31 cellular contexts compared by ENCODE assay signal in the genomic region with DNA sequence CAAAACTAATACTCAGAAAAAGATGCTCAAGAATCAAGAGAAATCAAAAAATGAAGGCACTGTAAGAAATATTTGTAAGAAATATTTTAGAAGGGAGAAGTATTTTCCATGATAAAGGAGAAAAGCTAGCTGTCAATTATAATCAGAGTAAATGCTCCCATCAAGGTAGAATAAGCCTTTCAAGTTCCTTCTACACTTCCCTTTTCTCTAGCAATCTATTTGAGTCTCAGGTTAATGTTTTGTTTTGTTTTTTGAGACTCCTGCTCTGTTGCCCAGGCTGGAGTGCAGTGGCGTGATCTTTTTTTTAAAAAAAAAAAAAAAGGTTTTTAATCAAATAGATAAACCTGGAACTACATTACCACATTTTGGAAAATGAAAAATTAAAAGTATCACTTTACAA. TPM values are rescaled to one million over a fixed set of nuclear protein-coding genes. Genes with fewer than 3 reads are reported as not detected.
A peak's percentile ranks its signal among the peaks of the same experiment; 100 is the strongest.
DNase-seq lines count a peak whose midpoint lies in the region; ATAC-seq and TF ChIP-seq lines count a peak whose summit lies in the region.
"Had no signal": no experiment of that assay in that cellular context is flagged by ENCODE, and none has a peak within 500 bp of the region (broad histone marks: within the 10 kb centered on the region; RNA-seq: fewer than 3 reads in every experiment).

No MANE protein-coding gene starts in this region.

- intact Hi-C loops in Right ventricle myocardium inferior (cut with DNase I), result no loop called here

- no peak for DNase-seq in cardiac muscle cell (ENCODE audit: low read depth in 1 of 2, low spot score in 1 of 2)
- no peak for DNase-seq in Right ventricle myocardium inferior (ENCODE audit: missing footprints)
- DNase-seq in SK-N-MC (ENCODE audit: low read depth, low spot score), result no peak
- no peak for DNase-seq in mesothelial cell of epicardium (ENCODE audit: low spot score in 2 of 2, unreplicated experiment in 2 of 2)
- no peak for DNase-seq in activated CD8-positive, alpha-beta memory T cell treated with anti-CD3 and anti-CD28 coated beads, Interleukin-2, amount 10 ng/mL, durations not matched to agents 7 days and 5 days
- DNase-seq in activated effector memory CD4-positive, alpha-beta T cell treated with anti-CD3 and anti-CD28 coated beads, Interleukin-2, amount 50 U/mL, for 16 hours, result no peak
- no peak for DNase-seq in BE2C
- DNase-seq: activated CD4-positive, alpha-beta memory T cell treated with anti-CD3 and anti-CD28 coated beads, Interleukin-2, amount 10 ng/mL, durations not matched to agents 7 days and 5 days; activated CD4-positive, alpha-beta T cell treated with anti-CD3 and anti-CD28 coated beads for 1 hour; activated CD8-positive, alpha-beta memory T cell treated with anti-CD3 and anti-CD28 coated beads, Interleukin-2, amount 50 U/mL, for 48 hours; AML-193; anterior cingulate cortex; colonic mucosa; effector CD8-positive, alpha-beta T cell; GM23248; hippocampal formation; lower lobe of right lung; MG63; NCI-H1417; NCI-H2029; NCI-H510A treated with DMSO at 0.1 percent for 48 hours; retina; SHP77 had no signal

- peaks cover 24% of the 10 kb centered on the region for H3K4me1 ChIP-seq in cardiac muscle cell (ENCODE audit: low read depth)
- no peaks in the 10 kb centered on the region for H3K4me1 ChIP-seq in BE2C

- H3K27ac ChIP-seq in cardiac muscle cell (peak overlapping the region; percentile 60), SK-N-MC (0 out of 2 replicates have a peak overlapping the region, but pooled peaks have one; percentile 32)
- H3K27ac ChIP-seq: colonic mucosa, epithelial cell of prostate, GM23248, lower lobe of right lung, skin epidermis, thoracic aorta had no signal

- no peaks in the 10 kb centered on the region for H3K9me3 Mint-ChIP-seq in mesothelial cell of epicardium
- H3K9me3 Mint-ChIP-seq in activated CD8-positive, alpha-beta memory T cell treated with anti-CD3 and anti-CD28 coated beads, Interleukin-2, amount 10 ng/mL, durations not matched to agents 7 days and 5 days (ENCODE audit: low read depth), result no peaks in the 10 kb centered on the region
- H3K9me3 Mint-ChIP-seq: activated CD4-positive, alpha-beta memory T cell treated with anti-CD3 and anti-CD28 coated beads, Interleukin-2, amount 10 ng/mL, durations not matched to agents 7 days and 5 days; activated naive CD4-positive, alpha-beta T cell treated with anti-CD3 and anti-CD28 coated beads, Interleukin-2, amount 50 U/mL, for 24 hours; activated T-helper 17 cell treated with anti-CD3 and anti-CD28 coated beads, Interleukin-2, amount 50 U/mL, for 72 hours; nephron; stimulated activated naive CD8-positive, alpha-beta T cell treated with anti-CD3 and anti-CD28 coated beads, Interleukin-15, Interleukin-2, amounts not matched to agents 100 ng/mL and 50 ng/mL, for 24 hours had no signal

- TF ChIP-seq CTCF in cardiac muscle cell (IDR thresholded peaks at IDR 0.05; ENCODE audit: low read depth, low read length), result no peak
- no peak for TF ChIP-seq CTCF in mesothelial cell of epicardium (IDR thresholded peaks at IDR 0.05; ENCODE audit: unreplicated experiment)
- no peak for TF ChIP-seq CTCF in BE2C (IDR thresholded peaks at IDR 0.05; ENCODE audit: low read depth, low read length)

- H3K36me3 ChIP-seq in cardiac muscle cell, result peaks cover 2% of the 10 kb centered on the region
- H3K36me3 ChIP-seq in SK-N-MC (ENCODE audit: insufficient read depth, low read length), result peaks cover 54% of the 10 kb centered on the region
- H3K36me3 ChIP-seq in BE2C, result peaks cover 6% of the 10 kb centered on the region; the same call in 1 of the 2 replicates
- H3K36me3 ChIP-seq: colonic mucosa, thoracic aorta had no signal

- H3K27ac Mint-ChIP-seq in mesothelial cell of epicardium, result peak overlapping the region; percentile 67
- H3K27ac Mint-ChIP-seq in activated CD8-positive, alpha-beta memory T cell treated with anti-CD3 and anti-CD28 coated beads, Interleukin-2, amount 10 ng/mL, durations not matched to agents 7 days and 5 days, result no peak overlapping the region
- H3K27ac Mint-ChIP-seq: activated CD4-positive, alpha-beta memory T cell treated with anti-CD3 and anti-CD28 coated beads, Interleukin-2, amount 10 ng/mL, durations not matched to agents 7 days and 5 days; activated naive CD4-positive, alpha-beta T cell treated with anti-CD3 and anti-CD28 coated beads, Interleukin-2, amount 50 U/mL, for 24 hours; activated T-helper 17 cell treated with anti-CD3 and anti-CD28 coated beads, Interleukin-2, amount 50 U/mL, for 72 hours had no signal

- peaks cover 17% of the 10 kb centered on the region for H3K36me3 Mint-ChIP-seq in mesothelial cell of epicardium
- H3K36me3 Mint-ChIP-seq in activated CD8-positive, alpha-beta memory T cell treated with anti-CD3 and anti-CD28 coated beads, Interleukin-2, amount 10 ng/mL, durations not matched to agents 7 days and 5 days, result peaks cover 33% of the 10 kb centered on the region

- no peaks in the 10 kb centered on the region for H3K9me3 ChIP-seq in cardiac muscle cell (ENCODE audit: low read depth)
- H3K9me3 ChIP-seq in SK-N-MC (ENCODE audit: low read depth, low read length), result no peaks in the 10 kb centered on the region
- H3K9me3 ChIP-seq in BE2C, result no peaks in the 10 kb centered on the region
- H3K9me3 ChIP-seq: colonic mucosa, lower lobe of right lung, MG63, thoracic aorta had no signal

- no peak for ATAC-seq in Right ventricle myocardium inferior
- no peak for ATAC-seq in activated CD8-positive, alpha-beta memory T cell treated with anti-CD3 and anti-CD28 coated beads, Interleukin-2, amount 10 ng/mL, durations not matched to agents 7 days and 5 days
- ATAC-seq in GM19351 (IDR thresholded peaks at IDR 0.05; ENCODE audit: unreplicated experiment), result no peak
- ATAC-seq: activated T-helper 17 cell treated with anti-CD3 and anti-CD28 coated beads, Interleukin-2, amount 50 U/mL, for 72 hours; lower lobe of right lung had no signal

- H3K4me3 ChIP-seq in cardiac muscle cell (no peak overlapping the region), SK-N-MC (no peak overlapping the region), BE2C (ENCODE audit: low read depth, low read length) (no peak overlapping the region)
- H3K4me3 ChIP-seq: colonic mucosa, GM23248, lower lobe of right lung, MG63, skin epidermis, thoracic aorta had no signal

- H3K4me3 Mint-ChIP-seq in mesothelial cell of epicardium, result no peak overlapping the region
- H3K4me3 Mint-ChIP-seq in activated CD8-positive, alpha-beta memory T cell treated with anti-CD3 and anti-CD28 coated beads, Interleukin-2, amount 10 ng/mL, durations not matched to agents 7 days and 5 days, result no peak overlapping the region
- H3K4me3 Mint-ChIP-seq: activated CD4-positive, alpha-beta memory T cell treated with anti-CD3 and anti-CD28 coated beads, Interleukin-2, amount 10 ng/mL, durations not matched to agents 7 days and 5 days; activated naive CD4-positive, alpha-beta T cell treated with anti-CD3 and anti-CD28 coated beads, Interleukin-2, amount 50 U/mL, for 24 hours; activated T-helper 17 cell treated with anti-CD3 and anti-CD28 coated beads, Interleukin-2, amount 50 U/mL, for 72 hours; nephron; stimulated activated naive CD8-positive, alpha-beta T cell treated with anti-CD3 and anti-CD28 coated beads, Interleukin-15, Interleukin-2, amounts not matched to agents 100 ng/mL and 50 ng/mL, for 24 hours had no signal

- no peaks in the 10 kb centered on the region for H3K27me3 Mint-ChIP-seq in mesothelial cell of epicardium (ENCODE audit: low read depth)
- no peaks in the 10 kb centered on the region for H3K27me3 Mint-ChIP-seq in activated CD8-positive, alpha-beta memory T cell treated with anti-CD3 and anti-CD28 coated beads, Interleukin-2, amount 10 ng/mL, durations not matched to agents 7 days and 5 days
- H3K27me3 Mint-ChIP-seq: activated CD4-positive, alpha-beta memory T cell treated with anti-CD3 and anti-CD28 coated beads, Interleukin-2, amount 10 ng/mL, durations not matched to agents 7 days and 5 days; activated naive CD4-positive, alpha-beta T cell treated with anti-CD3 and anti-CD28 coated beads, Interleukin-2, amount 50 U/mL, for 24 hours; activated T-helper 17 cell treated with anti-CD3 and anti-CD28 coated beads, Interleukin-2, amount 50 U/mL, for 72 hours; stimulated activated naive CD8-positive, alpha-beta T cell treated with anti-CD3 and anti-CD28 coated beads, Interleukin-15, Interleukin-2, amounts not matched to agents 100 ng/mL and 50 ng/mL, for 24 hours had no signal

- H3K27me3 ChIP-seq in cardiac muscle cell (no peaks in the 10 kb centered on the region), BE2C (no peaks in the 10 kb centered on the region)
- H3K27me3 ChIP-seq: colonic mucosa, MG63 had no signal

- CTCF ChIA-PET in activated CD8-positive, alpha-beta memory T cell treated with anti-CD3 and anti-CD28 coated beads, Interleukin-2, amount 10 ng/mL, durations not matched to agents 7 days and 5 days (lab: Charles Lee), result no interaction called here

- no peak overlapping the region for H3K9ac ChIP-seq in SK-N-MC (ENCODE audit: insufficient read length)
- H3K9ac ChIP-seq: GM23248 had no signal

- H3K4me1 Mint-ChIP-seq in mesothelial cell of epicardium, result peaks cover 50% of the 10 kb centered on the region
- peaks cover 51% of the 10 kb centered on the region for H3K4me1 Mint-ChIP-seq in activated CD8-positive, alpha-beta memory T cell treated with anti-CD3 and anti-CD28 coated beads, Interleukin-2, amount 10 ng/mL, durations not matched to agents 7 days and 5 days

RNA-seq across cellular contexts. Expression of gene PUM1, which starts 33.3 kb away (rescaled TPM):
- total RNA-seq in cardiac muscle cell (99.6 and 130 TPM in 2 replicates), Right ventricle myocardium inferior (71.1 TPM), mesothelial cell of epicardium (244 to 253 TPM (median 250 TPM) in 3 replicates)
- polyA plus RNA-seq in cardiac muscle cell, result 81.1 and 134 TPM in 2 replicates
- total RNA-seq in activated CD8-positive, alpha-beta memory T cell treated with anti-CD3 and anti-CD28 coated beads, Interleukin-2, amount 10 ng/mL, durations not matched to agents 7 days and 5 days, result 100 to 1,000 TPM; 112 to 113 TPM
- polyA plus RNA-seq in BE2C (2012; ENCODE audit: insufficient read depth, insufficient read length, low read depth), result 40.0 TPM
